In genomic region chr10:85420501-85421191, GRCh38 we compare ENCODE assay signal across 28 cellular contexts.
DNase-seq lines count a peak whose midpoint lies in the region; ATAC-seq and TF ChIP-seq lines count a peak whose summit lies in the region.
"Had no signal": no experiment of that assay in that cellular context is flagged by ENCODE, and none has a peak within 500 bp of the region (broad histone marks: within the 10 kb centered on the region; RNA-seq: fewer than 3 reads in every experiment).

No MANE protein-coding gene starts in this region.

- no peak for TF ChIP-seq CTCF in esophagus muscularis mucosa (IDR thresholded peaks at IDR 0.05)
- TF ChIP-seq CTCF in neural crest cell (conservative IDR thresholded peaks at IDR 0.05) = no peak

- peak overlapping the region; percentile 50 for H3K27ac Mint-ChIP-seq in neural crest cell (ENCODE audit: unreplicated experiment)
- H3K27ac Mint-ChIP-seq: activated CD8-positive, alpha-beta memory T cell treated with anti-CD3 and anti-CD28 coated beads, Interleukin-2, amount 10 ng/mL, durations not matched to agents 7 days and 5 days; activated naive CD4-positive, alpha-beta T cell treated with anti-CD3 and anti-CD28 coated beads, Interleukin-2, amount 10 ng/mL, durations not matched to agents 7 days and 5 days; activated T-cell treated with anti-CD3 and anti-CD28 coated beads, Interleukin-2, amount 50 U/mL, for 72 hours; immature natural killer cell; mesothelial cell of epicardium; natural killer cell treated with Interleukin-12 subunit alpha and Interleukin-12 subunit beta and Interleukin-15 and Interleukin-18, amount 100 ng/mL, for 72 hours; stimulated activated naive CD8-positive, alpha-beta T cell treated with anti-CD3 and anti-CD28 coated beads, Interleukin-15, amount 100 ng/mL, for 72 hours; T-helper 17 cell had no signal

- peak; percentile 16 for DNase-seq in HT-29 (ENCODE audit: low spot score)
- peak; percentile 87 for DNase-seq in NCI-H526 treated with DMSO at 0.1 percent for 48 hours (lab: John Stamatoyannopoulos, UW)
- peak; percentile 91 for DNase-seq in esophagus muscularis mucosa (ENCODE audit: extremely low spot score)
- DNase-seq in neural crest cell (ENCODE audit: low read depth, low spot score) = no peak
- DNase-seq in HuH-7 (ENCODE audit: low spot score) = no peak
- DNase-seq: activated CD4-positive, alpha-beta T cell treated with anti-CD3 and anti-CD28 coated beads for 48 hours; activated CD8-positive, alpha-beta memory T cell treated with anti-CD3 and anti-CD28 coated beads, Interleukin-2, amount 10 ng/mL, durations not matched to agents 7 days and 5 days; activated naive CD4-positive, alpha-beta T cell treated with anti-CD3 and anti-CD28 coated beads, Interleukin-2, amount 10 ng/mL, durations not matched to agents 7 days and 5 days; activated T-cell treated with anti-CD3 and anti-CD28 coated beads, Interleukin-2, amount 50 U/mL, for 72 hours; cortex of kidney; glutamatergic neuron; immature natural killer cell; IMR-90; left ventricle myocardium inferior; NCI-H1105 treated with DMSO at 0.1 percent for 48 hours; NCI-H2029 treated with DMSO at 0.1 percent for 48 hours; NCI-H524 treated with DMSO at 0.1 percent for 48 hours; posterior cingulate gyrus; SK-N-SH; stimulated activated naive CD8-positive, alpha-beta T cell treated with anti-CD3 and anti-CD28 coated beads, Interleukin-15, amount 100 ng/mL, for 72 hours; T-helper 17 cell; tibial artery had no signal

- H3K4me1 ChIP-seq in esophagus muscularis mucosa = no peaks in the 10 kb centered on the region
- H3K4me1 ChIP-seq: left ventricle myocardium inferior, tibial artery had no signal

- no peak for ATAC-seq in GM19452 (IDR thresholded peaks at IDR 0.05; ENCODE audit: unreplicated experiment)
- no peak for ATAC-seq in GM18498 (IDR thresholded peaks at IDR 0.05; ENCODE audit: unreplicated experiment)
- ATAC-seq: activated CD8-positive, alpha-beta memory T cell treated with anti-CD3 and anti-CD28 coated beads, Interleukin-2, amount 10 ng/mL, durations not matched to agents 7 days and 5 days; activated T-cell treated with anti-CD3 and anti-CD28 coated beads, Interleukin-2, amount 50 U/mL, for 72 hours; natural killer cell treated with Interleukin-12 subunit alpha and Interleukin-12 subunit beta and Interleukin-15 and Interleukin-18, amount 100 ng/mL, for 72 hours; sciatic nerve; stimulated activated naive CD8-positive, alpha-beta T cell treated with anti-CD3 and anti-CD28 coated beads, Interleukin-15, amount 100 ng/mL, for 72 hours; T-helper 17 cell had no signal

- peaks cover 2% of the 10 kb centered on the region for H3K9me3 Mint-ChIP-seq in neural crest cell
- H3K9me3 Mint-ChIP-seq: activated naive CD4-positive, alpha-beta T cell treated with anti-CD3 and anti-CD28 coated beads, Interleukin-2, amount 10 ng/mL, durations not matched to agents 7 days and 5 days; mesothelial cell of epicardium; natural killer cell treated with Interleukin-12 subunit alpha and Interleukin-12 subunit beta and Interleukin-15 and Interleukin-18, amount 100 ng/mL, for 72 hours; stimulated activated naive CD8-positive, alpha-beta T cell treated with anti-CD3 and anti-CD28 coated beads, Interleukin-15, amount 100 ng/mL, for 72 hours had no signal

- TF ChIP-seq POLR2A in esophagus muscularis mucosa (IDR thresholded peaks at IDR 0.05; ENCODE audit: low read depth) = no peak

- no peak overlapping the region for H3K27ac ChIP-seq in esophagus muscularis mucosa (replicated peaks in 1 of 4)
- H3K27ac ChIP-seq: HL-60, left ventricle myocardium inferior, tibial artery had no signal

- H3K27me3 ChIP-seq in esophagus muscularis mucosa = no peaks in the 10 kb centered on the region
- H3K27me3 ChIP-seq: tibial artery had no signal

- peaks cover 13% of the 10 kb centered on the region for H3K4me1 Mint-ChIP-seq in neural crest cell
- H3K4me1 Mint-ChIP-seq: activated CD8-positive, alpha-beta memory T cell treated with anti-CD3 and anti-CD28 coated beads, Interleukin-2, amount 10 ng/mL, durations not matched to agents 7 days and 5 days; activated naive CD4-positive, alpha-beta T cell treated with anti-CD3 and anti-CD28 coated beads, Interleukin-2, amount 10 ng/mL, durations not matched to agents 7 days and 5 days; immature natural killer cell; stimulated activated naive CD8-positive, alpha-beta T cell treated with anti-CD3 and anti-CD28 coated beads, Interleukin-15, amount 100 ng/mL, for 72 hours; T-helper 17 cell had no signal

- no peak overlapping the region for H3K4me3 ChIP-seq in esophagus muscularis mucosa
- H3K4me3 ChIP-seq: left ventricle myocardium inferior, tibial artery had no signal

- no peaks in the 10 kb centered on the region for H3K36me3 Mint-ChIP-seq in neural crest cell (ENCODE audit: low read depth)
- H3K36me3 Mint-ChIP-seq: activated CD8-positive, alpha-beta memory T cell treated with anti-CD3 and anti-CD28 coated beads, Interleukin-2, amount 10 ng/mL, durations not matched to agents 7 days and 5 days; activated naive CD4-positive, alpha-beta T cell treated with anti-CD3 and anti-CD28 coated beads, Interleukin-2, amount 10 ng/mL, durations not matched to agents 7 days and 5 days; immature natural killer cell; mesothelial cell of epicardium; natural killer cell treated with Interleukin-12 subunit alpha and Interleukin-12 subunit beta and Interleukin-15 and Interleukin-18, amount 100 ng/mL, for 72 hours had no signal

- H3K27me3 Mint-ChIP-seq in neural crest cell (ENCODE audit: low read depth) = no peaks in the 10 kb centered on the region
- H3K27me3 Mint-ChIP-seq: activated CD8-positive, alpha-beta memory T cell treated with anti-CD3 and anti-CD28 coated beads, Interleukin-2, amount 10 ng/mL, durations not matched to agents 7 days and 5 days; activated naive CD4-positive, alpha-beta T cell treated with anti-CD3 and anti-CD28 coated beads, Interleukin-2, amount 10 ng/mL, durations not matched to agents 7 days and 5 days; natural killer cell treated with Interleukin-12 subunit alpha and Interleukin-12 subunit beta and Interleukin-15 and Interleukin-18, amount 100 ng/mL, for 72 hours; stimulated activated naive CD8-positive, alpha-beta T cell treated with anti-CD3 and anti-CD28 coated beads, Interleukin-15, amount 100 ng/mL, for 72 hours had no signal

- no peaks in the 10 kb centered on the region for H3K36me3 ChIP-seq in esophagus muscularis mucosa
- H3K36me3 ChIP-seq: left ventricle myocardium inferior, tibial artery had no signal

- no peak for TF ChIP-seq EP300 in esophagus muscularis mucosa (IDR thresholded peaks at IDR 0.05)

- intact Hi-C loops in esophagus muscularis mucosa (cut with DNase I) = no loop called here

- H3K9me3 ChIP-seq in esophagus muscularis mucosa = no peaks in the 10 kb centered on the region
- H3K9me3 ChIP-seq: left ventricle myocardium inferior, SK-N-SH, tibial artery had no signal

- WGBS in esophagus muscularis mucosa = 43% methylated on average over 7 of the region's 8 CpGs

- no peak overlapping the region for H3K4me3 Mint-ChIP-seq in neural crest cell
- H3K4me3 Mint-ChIP-seq: activated CD8-positive, alpha-beta memory T cell treated with anti-CD3 and anti-CD28 coated beads, Interleukin-2, amount 10 ng/mL, durations not matched to agents 7 days and 5 days; activated naive CD4-positive, alpha-beta T cell treated with anti-CD3 and anti-CD28 coated beads, Interleukin-2, amount 10 ng/mL, durations not matched to agents 7 days and 5 days; activated T-cell treated with anti-CD3 and anti-CD28 coated beads, Interleukin-2, amount 50 U/mL, for 72 hours; immature natural killer cell; mesothelial cell of epicardium; natural killer cell treated with Interleukin-12 subunit alpha and Interleukin-12 subunit beta and Interleukin-15 and Interleukin-18, amount 100 ng/mL, for 72 hours; stimulated activated naive CD8-positive, alpha-beta T cell treated with anti-CD3 and anti-CD28 coated beads, Interleukin-15, amount 100 ng/mL, for 72 hours; T-helper 17 cell had no signal

Comparison
In these comparisons a context has a peak if more than half of its experiments do, and no peak if none do; other contexts are left out.
1. DNase-seq: peak in HT-29 (single experiment), NCI-H526 treated with DMSO at 0.1 percent for 48 hours (single experiment) and esophagus muscularis mucosa (single experiment); none in neural crest cell (single experiment) and HuH-7 (single experiment).